8 cellular contexts compared by ENCODE assay signal in genomic region chr15:69059170-69059943, GRCh38.
A peak's percentile ranks its signal among the peaks of the same experiment; 100 is the strongest.
DNase-seq lines count a peak whose midpoint lies in the region; ATAC-seq and TF ChIP-seq lines count a peak whose summit lies in the region.

No MANE protein-coding gene starts in this region.

- H3K4me2 ChIP-seq in Loucy (ENCODE audit: low read depth, low read length, poor library complexity, severe bottlenecking) = peak overlapping the region; percentile 63

- H3K79me2 ChIP-seq in Loucy (ENCODE audit: insufficient read depth, low read length) = no peaks in the 10 kb centered on the region

- no peaks in the 10 kb centered on the region for H4K20me1 ChIP-seq in Loucy (ENCODE audit: insufficient read depth, low read length, poor library complexity, severe bottlenecking)

- CTCF ChIA-PET in RWPE1 (lab: Yijun Ruan, JAX) = interaction anchor here (0.6 to 1.8 kb wide), 18 partner anchors 9 to 756 kb away, joined by 3 to 9 read pairs (median 3); no protein-coding TSS in a partner anchor

- peak overlapping the region; percentile 85 for H2AFZ ChIP-seq in Loucy (ENCODE audit: low read length)

- H3F3A ChIP-seq in Loucy (ENCODE audit: low read depth) = no peaks in the 10 kb centered on the region

- POLR2A ChIA-PET in RWPE1 (lab: Yijun Ruan, JAX; ENCODE audit: low non-redundant PET) = no interaction called here

- no peaks in the 10 kb centered on the region for H3K4me1 ChIP-seq in Loucy (ENCODE audit: insufficient read depth, low read length, poor library complexity, severe bottlenecking)

- H3K4me3 ChIP-seq in Loucy (ENCODE audit: low read length, poor library complexity, severe bottlenecking) = peak overlapping the region; percentile 40
- no peak overlapping the region for H3K4me3 ChIP-seq in fibroblast of pulmonary artery (replicated peaks; ENCODE audit: low read depth, low read length)

- no peaks in the 10 kb centered on the region for H3K36me3 ChIP-seq in Loucy (ENCODE audit: insufficient read depth, low read length)

- H3K27ac ChIP-seq in RWPE1 = no peak overlapping the region
- H3K27ac ChIP-seq in substantia nigra (ENCODE audit: low read depth, low read length, poor library complexity, severe bottlenecking) = no peak overlapping the region

- no peak overlapping the region for H3K9ac ChIP-seq in Loucy (ENCODE audit: low read depth, low read length, poor library complexity, severe bottlenecking)

- no peak for ATAC-seq in HG02885 (IDR thresholded peaks at IDR 0.05; ENCODE audit: poor library complexity, unreplicated experiment)

- TF ChIP-seq CTCF in Loucy (conservative IDR thresholded peaks at IDR 0.05; ENCODE audit: low read length) (peak; percentile 98), RWPE1 (conservative IDR thresholded peaks at IDR 0.05; ENCODE audit: low read depth) (peak; percentile 92), fibroblast of pulmonary artery (IDR thresholded peaks at IDR 0.05; ENCODE audit: low read length, missing control alignments) (peak; percentile 82)

- DNase-seq in DMS153 (lab: John Stamatoyannopoulos, UW) (peak; percentile 69), RWPE1 (ENCODE audit: low spot score) (peak; percentile 94), activated T-helper 1 cell treated with Interleukin-2 at 50 U/mL for 16 hours (ENCODE audit: low read depth) (peak; percentile 56), fibroblast of pulmonary artery (ENCODE audit: low read depth) (peak; percentile 91), nucleus accumbens (lab: John Stamatoyannopoulos, UW) (peak in 52 of 56 donors; percentile 9 to 95 (median 75)), substantia nigra (lab: John Stamatoyannopoulos, UW) (peak in 48 of 49 donors; percentile 25 to 97 (median 78))

- no peaks in the 10 kb centered on the region for H3K27me3 ChIP-seq in Loucy (ENCODE audit: insufficient read depth, low read length, poor library complexity, severe bottlenecking)

- H3K9me2 ChIP-seq in Loucy (replicated peaks; ENCODE audit: low read depth, low read length) = no peaks in the 10 kb centered on the region

- no peaks in the 10 kb centered on the region for H3K9me3 ChIP-seq in Loucy (ENCODE audit: insufficient read depth, low read depth, low read length)
